8 cellular contexts compared by ENCODE assay signal in the genomic region with DNA sequence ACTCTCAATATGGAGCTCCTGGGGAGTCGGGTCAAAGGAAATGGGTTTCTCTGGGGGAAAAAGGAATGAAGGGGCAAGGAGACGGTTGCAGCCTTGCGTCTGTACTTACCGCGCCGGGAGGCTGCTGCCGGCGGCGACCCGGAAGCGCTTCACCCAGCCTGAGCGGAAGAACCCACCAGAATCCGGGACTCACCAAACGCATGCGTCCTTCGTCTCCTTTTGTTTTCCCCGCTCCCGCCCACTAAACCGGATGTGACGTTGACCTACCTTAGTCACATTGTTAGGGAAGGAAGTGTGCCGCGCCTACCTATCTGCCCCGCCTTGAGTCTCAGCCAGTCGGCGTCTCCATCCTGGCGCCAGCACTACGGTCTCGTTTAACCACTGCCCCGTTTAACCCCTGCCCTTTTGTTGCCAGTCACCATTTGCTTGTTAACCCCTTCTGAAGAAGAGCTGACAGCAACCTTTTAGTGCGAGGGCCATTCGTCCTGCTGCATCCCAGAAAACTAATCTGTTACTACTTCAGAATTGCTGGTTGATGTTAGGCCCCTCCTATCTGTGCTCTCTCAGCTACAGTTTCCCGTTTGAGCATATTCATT. TPM values are rescaled to one million over a fixed set of nuclear protein-coding genes. Genes with fewer than 3 reads are reported as not detected.
DNase-seq lines count a peak whose midpoint lies in the region; TF ChIP-seq lines count a peak whose summit lies in the region.

Gene ANAPC15, minus strand, starts transcription at position 155 of the 596 bp plus-strand sequence. CDS start 1,419 bp downstream, outside the sequence.

- DNase-seq in GM04503 (ENCODE audit: low read depth) (peak; percentile 98), HFFc6 (peak; percentile 99), NB4 (ENCODE audit: low read depth) (peak; percentile 100), SK-N-MC (ENCODE audit: low read depth, low spot score) (peak; percentile 96), globus pallidus (ENCODE audit: low spot score) (peak; percentile 98), nucleus accumbens (lab: John Stamatoyannopoulos, UW) (peak; percentile 73 to 99 (median 96)), suprapubic skin (ENCODE audit: low spot score in 2 of 2) (peak; percentile 100)
- DNase-seq in activated naive CD4-positive, alpha-beta T cell treated with anti-CD3 and anti-CD28 coated beads, Interleukin-2, amount 50 U/mL, for 16 hours: peak; percentile 99

- TF ChIP-seq EP300 in suprapubic skin (IDR thresholded peaks at IDR 0.05): no peak

- H3K36me3 ChIP-seq in SK-N-MC (ENCODE audit: insufficient read depth, low read length): no peaks in the 10 kb centered on the region; the same call in 1 of the 2 replicates
- H3K36me3 ChIP-seq in suprapubic skin: peaks cover 22% of the 10 kb centered on the region

- H3K36me3 Mint-ChIP-seq in HFFc6 (ENCODE audit: low read depth): peaks cover 25% of the 10 kb centered on the region

- H3K27me3 ChIP-seq in suprapubic skin: no peaks in the 10 kb centered on the region

- TF ChIP-seq CTCF in HFFc6 (IDR thresholded peaks at IDR 0.05) (no peak), NB4 (IDR thresholded peaks at IDR 0.05; ENCODE audit: low read depth, low read length) (no peak), suprapubic skin (IDR thresholded peaks at IDR 0.05) (no peak)

- peak; percentile 99 for TF ChIP-seq POLR2A in NB4 (IDR thresholded peaks at IDR 0.05; ENCODE audit: extremely low read depth, insufficient read length)
- peak; percentile 30 to 87 for TF ChIP-seq POLR2A in suprapubic skin (IDR thresholded peaks at IDR 0.05)

- H3K9me3 ChIP-seq in SK-N-MC (ENCODE audit: low read depth, low read length): no peaks in the 10 kb centered on the region
- H3K9me3 ChIP-seq in suprapubic skin: no peaks in the 10 kb centered on the region

- peaks cover 67% of the 10 kb centered on the region for H3K4me1 Mint-ChIP-seq in HFFc6 (ENCODE audit: low read depth)

- peaks cover 19% of the 10 kb centered on the region for H3K4me1 ChIP-seq in suprapubic skin

- H3K27ac Mint-ChIP-seq in HFFc6: peak within 1 kb of the TSS; percentile 100

- H3K4me3 Mint-ChIP-seq in HFFc6: peak within 1 kb of the TSS; percentile 98

- peak within 1 kb of the TSS; percentile 99 for H3K9ac ChIP-seq in SK-N-MC (ENCODE audit: insufficient read length)

- peak within 1 kb of the TSS; percentile 81 for H3K4me3 ChIP-seq in NB4 (ENCODE audit: low read depth, low read length)
- H3K4me3 ChIP-seq in SK-N-MC: peak within 1 kb of the TSS; percentile 90
- H3K4me3 ChIP-seq in suprapubic skin: peak within 1 kb of the TSS; percentile 55

- no peaks in the 10 kb centered on the region for H3K9me3 Mint-ChIP-seq in HFFc6

- H3K27me3 Mint-ChIP-seq in HFFc6 (ENCODE audit: insufficient read depth): peaks cover 6% of the 10 kb centered on the region; the same call in 1 of the 2 replicates

- peak within 1 kb of the TSS; percentile 98 for H3K27ac ChIP-seq in SK-N-MC
- H3K27ac ChIP-seq in suprapubic skin: peak within 1 kb of the TSS; percentile 95

- under 1% methylated on average over 32 of the region's 32 CpGs for WGBS in suprapubic skin

RNA-seq across cellular contexts. Expression of gene ANAPC15, which starts in this region (rescaled TPM):
- 100 to 1,000 TPM in 3 of 6 experiments, 10 to 100 TPM in 3; 83.0 to 119 (median 95.8) TPM for total RNA-seq in HFFc6 (2021; fragmentation: NEBNext Ultra II Directional; extraction: Animal tissue kit (Norgen Biotek cat#: 25700))
- total RNA-seq in suprapubic skin: 10 to 100 TPM; 20.6 to 32.1 (median 25.6) TPM

Comparison
In these comparisons a context has a peak if more than half of its experiments do, and no peak if none do; other contexts are left out.
1. Peak in every context shown above with its lines: DNase-seq, H3K4me3 ChIP-seq and H3K27ac ChIP-seq.